In genomic region chr5:1018596-1018995, GRCh38 we compare ENCODE assay signal across 20 cellular contexts. TPM values are rescaled to one million over a fixed set of nuclear protein-coding genes. Genes with fewer than 3 reads are reported as not detected.
A peak's percentile ranks its signal among the peaks of the same experiment; 100 is the strongest.
DNase-seq lines count a peak whose midpoint lies in the region; TF ChIP-seq lines count a peak whose summit lies in the region.
"Had no signal": no experiment of that assay in that cellular context is flagged by ENCODE, and none has a peak within 500 bp of the region (broad histone marks: within the 10 kb centered on the region; RNA-seq: fewer than 3 reads in every experiment).

No MANE protein-coding gene starts in this region.

- H3K9me3 Mint-ChIP-seq in glutamatergic neuron (ENCODE audit: unreplicated experiment), result peaks cover 4% of the 10 kb centered on the region
- H3K9me3 Mint-ChIP-seq: CD8-positive, alpha-beta T cell had no signal

- DNase-seq in A673 (ENCODE audit: low spot score) (no peak), glutamatergic neuron (peak; percentile 13), neuronal stem cell (ENCODE audit: low spot score) (no peak), prostate gland (ENCODE audit: low spot score) (no peak), GOT3 (lab: John Stamatoyannopoulos, UW) (no peak)
- DNase-seq in stimulated activated CD4-positive, alpha-beta T cell treated with anti-CD3 and anti-CD28 coated beads, Interleukin-4, amount 100 ng/mL, for 4 hours, result no peak
- DNase-seq: C1 segment of cervical spinal cord, DND-41, MG63, NCI-H1417 treated with DMSO at 0.1 percent for 48 hours, NCI-H187, NCI-H446, NCI-H526, Peyer's patch had no signal

- H3K36me3 Mint-ChIP-seq in glutamatergic neuron (ENCODE audit: unreplicated experiment), result no peaks in the 10 kb centered on the region
- H3K36me3 Mint-ChIP-seq: CD8-positive, alpha-beta T cell had no signal

- H3K27me3 ChIP-seq in A673 (replicated peaks; ENCODE audit: insufficient read depth, low read depth, low read length, poor library complexity) (no peaks in the 10 kb centered on the region), neuronal stem cell (ENCODE audit: control insufficient read depth in 3 of 3, insufficient read depth in 3 of 3, low read depth in 1 of 3, low read length in 3 of 3) (no peaks in the 10 kb centered on the region), prostate gland (replicated peaks; ENCODE audit: insufficient read depth) (no peaks in the 10 kb centered on the region)
- peaks cover 0 to 55% (median 14%) of the 10 kb centered on the region in 11 experiments; a peak in 16 of 22 replicates for H3K27me3 ChIP-seq in BLaER1 treated with 17β-estradiol and CSF1 and Interleukin-3, amounts not matched to agents 10 nM and 100 nM
- H3K27me3 ChIP-seq: MG63, Peyer's patch had no signal

- H3K9me3 ChIP-seq in A673 (ENCODE audit: low read depth, low read length, poor library complexity, severe bottlenecking), result no peaks in the 10 kb centered on the region
- H3K9me3 ChIP-seq in BLaER1 treated with 17β-estradiol and CSF1 and Interleukin-3, amounts not matched to agents 10 nM and 100 nM (replicated peaks in 1 of 11), result no peaks in the 10 kb centered on the region
- no peaks in the 10 kb centered on the region for H3K9me3 ChIP-seq in neuronal stem cell (replicated peaks in 1 of 2; ENCODE audit: control insufficient read depth in 2 of 2, insufficient read depth in 1 of 2, low read depth in 1 of 2, low read length in 2 of 2)
- H3K9me3 ChIP-seq in prostate gland, result no peaks in the 10 kb centered on the region
- H3K9me3 ChIP-seq: HAP-1, MG63, Peyer's patch, SJSA1 had no signal

- H3K4me1 ChIP-seq in A673 (ENCODE audit: insufficient read depth, low read length, poor library complexity, severe bottlenecking) (peaks cover 23% of the 10 kb centered on the region), neuronal stem cell (ENCODE audit: control insufficient read depth in 2 of 2, insufficient read depth in 1 of 2, low read depth in 1 of 2, low read length in 2 of 2) (peaks cover 10 to 11% of the 10 kb centered on the region in 2 donors), prostate gland (replicated peaks) (peaks cover 5% of the 10 kb centered on the region)
- H3K4me1 ChIP-seq in BLaER1 treated with 17β-estradiol and CSF1 and Interleukin-3, amounts not matched to agents 10 nM and 100 nM, result peaks cover 12 to 79% (median 61%) of the 10 kb centered on the region in 10 experiments
- H3K4me1 ChIP-seq: HAP-1, Peyer's patch, SJSA1 had no signal

- peak overlapping the region in 7 of 11 experiments; percentile 48 to 73 (median 57); a peak in 12 of 22 replicates for H3K4me2 ChIP-seq in BLaER1 treated with 17β-estradiol and CSF1 and Interleukin-3, amounts not matched to agents 10 nM and 100 nM
- H3K4me2 ChIP-seq in neuronal stem cell (ENCODE audit: insufficient read depth, low read length, poor library complexity, severe bottlenecking), result no peak overlapping the region

- no CpG with 5 or more reads among the region's 9 CpGs for WGBS in neuronal stem cell (ENCODE audit: extremely low coverage in 2 of 2, insufficient read length in 2 of 2, insufficient replicate concordance in 1 of 2), 2 donors
- WGBS in prostate gland, result 94% methylated on average over 7 of the region's 9 CpGs

- BruUV-seq in A673 (replicated peaks; lab: Mats Ljungman, UMichigan), result no TSS peak

- no peak overlapping the region for H4K8ac ChIP-seq in neuronal stem cell (ENCODE audit: low read depth, low read length)

- H2AFZ ChIP-seq in neuronal stem cell (ENCODE audit: low read length), result no peak overlapping the region

- no peak overlapping the region for H3K4me3 ChIP-seq in A673 (ENCODE audit: low read depth, low read length, poor library complexity, severe bottlenecking)
- no peak overlapping the region for H3K4me3 ChIP-seq in BLaER1 treated with 17β-estradiol and CSF1 and Interleukin-3, amounts not matched to agents 10 nM and 100 nM
- H3K4me3 ChIP-seq in neuronal stem cell (ENCODE audit: low read length in 2 of 2), result no peak overlapping the region
- H3K4me3 ChIP-seq in prostate gland, result no peak overlapping the region
- H3K4me3 ChIP-seq: GM12878, HAP-1, MG63, Peyer's patch, SJSA1 had no signal

- H2BK120ac ChIP-seq in neuronal stem cell (ENCODE audit: low read depth, low read length), result no peak overlapping the region

- H2AK5ac ChIP-seq in neuronal stem cell (ENCODE audit: low read depth, low read length), result peak overlapping the region; percentile 14

- no peak overlapping the region for H2BK12ac ChIP-seq in neuronal stem cell (ENCODE audit: low read length)

- H3K79me1 ChIP-seq in neuronal stem cell (ENCODE audit: low read depth, low read length), result peaks cover 3% of the 10 kb centered on the region

- POLR2A ChIA-PET in A673 (lab: Charles Lee; ENCODE audit: low non-redundant PET), result no interaction called here

- TF ChIP-seq CTCF in A673 (conservative IDR thresholded peaks at IDR 0.05; ENCODE audit: low read depth, low read length) (no peak), glutamatergic neuron (IDR thresholded peaks at IDR 0.05; ENCODE audit: partially characterized antibody, unreplicated experiment) (no peak), prostate gland (IDR thresholded peaks at IDR 0.05) (no peak)

- peak overlapping the region; percentile 39 for H2BK5ac ChIP-seq in neuronal stem cell (ENCODE audit: low read length)

- H3K18ac ChIP-seq in neuronal stem cell (ENCODE audit: low read length), result peak overlapping the region; percentile 76

- no peak for TF ChIP-seq POLR2A in prostate gland (IDR thresholded peaks at IDR 0.05)

- H3K4me1 Mint-ChIP-seq in glutamatergic neuron (ENCODE audit: low read depth, unreplicated experiment), result peaks cover 7% of the 10 kb centered on the region

- H3K27me3 Mint-ChIP-seq in glutamatergic neuron (ENCODE audit: unreplicated experiment), result peaks cover 5% of the 10 kb centered on the region

- H3K23ac ChIP-seq in neuronal stem cell (ENCODE audit: low read depth, low read length, poor library complexity), result peak overlapping the region; percentile 12

- H3K4me3 Mint-ChIP-seq in glutamatergic neuron (ENCODE audit: unreplicated experiment), result no peak overlapping the region
- H3K4me3 Mint-ChIP-seq: CD8-positive, alpha-beta T cell had no signal

- H4K91ac ChIP-seq in neuronal stem cell (ENCODE audit: low read depth, low read length, poor library complexity), result no peak overlapping the region

- peak overlapping the region; percentile 23 for H3K4ac ChIP-seq in neuronal stem cell (ENCODE audit: low read length)

- H2BK15ac ChIP-seq in neuronal stem cell (ENCODE audit: low read length), result peak overlapping the region; percentile 67

- H3K27ac Mint-ChIP-seq in glutamatergic neuron (ENCODE audit: unreplicated experiment), result no peak overlapping the region
- H3K27ac Mint-ChIP-seq: CD8-positive, alpha-beta T cell had no signal

- H3K27ac ChIP-seq in A673 (ENCODE audit: low read depth, low read length, poor library complexity, severe bottlenecking) (peak overlapping the region; percentile 71), neuronal stem cell (replicated peaks; ENCODE audit: low read length) (no peak overlapping the region), prostate gland (no peak overlapping the region)
- no peak overlapping the region for H3K27ac ChIP-seq in BLaER1 treated with 17β-estradiol and CSF1 and Interleukin-3, amounts not matched to agents 10 nM and 100 nM
- H3K27ac ChIP-seq: Peyer's patch, SJSA1 had no signal

- H3K36me3 ChIP-seq in A673 (ENCODE audit: insufficient read depth, low read length, poor library complexity, severe bottlenecking) (peaks cover 2% of the 10 kb centered on the region), neuronal stem cell (replicated peaks in 1 of 2; ENCODE audit: control insufficient read depth in 2 of 2, insufficient read depth in 2 of 2, low read length in 2 of 2) (no peaks in the 10 kb centered on the region), prostate gland (no peaks in the 10 kb centered on the region)
- peaks cover 0 to 10% (median 0%) of the 10 kb centered on the region in 11 experiments; a peak in 2 of 22 replicates for H3K36me3 ChIP-seq in BLaER1 treated with 17β-estradiol and CSF1 and Interleukin-3, amounts not matched to agents 10 nM and 100 nM
- H3K36me3 ChIP-seq: HAP-1, Peyer's patch, SJSA1 had no signal

- intact Hi-C loops in A673 (cut with micrococcal nuclease; ENCODE audit: unreplicated experiment) (no loop called here), prostate gland (cut with DNase I) (no loop called here)

- H3K14ac ChIP-seq in neuronal stem cell (ENCODE audit: low read length), result no peak overlapping the region

- no peak overlapping the region for H3K9ac ChIP-seq in BLaER1 treated with 17β-estradiol and CSF1 and Interleukin-3, amounts not matched to agents 10 nM and 100 nM
- no peak overlapping the region for H3K9ac ChIP-seq in neuronal stem cell (ENCODE audit: low read depth, low read length, poor library complexity)

- peaks cover 0 to 79% (median 63%) of the 10 kb centered on the region in 11 experiments; a peak in 18 of 22 replicates for H4K20me1 ChIP-seq in BLaER1 treated with 17β-estradiol and CSF1 and Interleukin-3, amounts not matched to agents 10 nM and 100 nM

- CTCF ChIA-PET in A673 (lab: Charles Lee), result no interaction called here

RNA-seq across cellular contexts. Expression of gene NKD2, which starts 10.0 kb away (rescaled TPM):
- total RNA-seq in A673 (2021), result 22.9 and 23.5 TPM in 2 replicates
- total RNA-seq in glutamatergic neuron (ENCODE audit: unreplicated experiment), result 41.7 TPM
- polyA plus RNA-seq in neuronal stem cell (2013, experiment 1 of 2), result 11.1 TPM
- polyA plus RNA-seq in neuronal stem cell (2013, experiment 2 of 2), result 11.1 TPM
- total RNA-seq in prostate gland, result 10 to 100 TPM in 1 of 2 donors, 1 to 10 TPM in 1; 2.9 to 22.1 TPM
- total RNA-seq: LHCN-M2 had no signal
